ENCODE assay signal across 43 cellular contexts in genomic region chr7:157053118-157053517, GRCh38. TPM values are rescaled to one million over a fixed set of nuclear protein-coding genes. Genes with fewer than 3 reads are reported as not detected.
"Had no signal": no experiment of that assay in that cellular context is flagged by ENCODE, and none has a peak within 500 bp of the region (broad histone marks: within the 10 kb centered on the region; RNA-seq: fewer than 3 reads in every experiment).

No MANE protein-coding gene starts in this region.

- H3K4me3 ChIP-seq: adrenal gland, ascending aorta, body of pancreas, breast epithelium, cardiac muscle cell had no signal

- H3K4me3 Mint-ChIP-seq: activated naive CD4-positive, alpha-beta T cell treated with anti-CD3 and anti-CD28 coated beads for 36 hours; activated naive CD4-positive, alpha-beta T cell treated with anti-CD3 and anti-CD28 coated beads, Interleukin-2, amount 10 ng/mL, durations not matched to agents 7 days and 5 days; activated naive CD4-positive, alpha-beta T cell treated with anti-CD3 and anti-CD28 coated beads, Interleukin-2, amount 50 U/mL, for 24 hours; activated naive CD8-positive, alpha-beta T cell; activated naive CD8-positive, alpha-beta T cell treated with anti-CD3 and anti-CD28 coated beads for 36 hours; activated naive CD8-positive, alpha-beta T cell treated with anti-CD3 and anti-CD28 coated beads, Interleukin-2, amount 10 ng/mL, durations not matched to agents 7 days and 5 days; activated naive CD8-positive, alpha-beta T cell treated with anti-CD3 and anti-CD28 coated beads, Interleukin-2, amount 50 U/mL, for 24 hours; activated T-cell treated with anti-CD3 and anti-CD28 coated beads, Interleukin-2, amount 50 U/mL, for 24 hours; activated T-cell treated with anti-CD3 and anti-CD28 coated beads, Interleukin-2, amount 50 U/mL, for 4 hours; activated T-cell treated with anti-CD3 and anti-CD28 coated beads, Interleukin-2, amount 50 U/mL, for 72 hours; activated T-helper 1 cell treated with anti-CD3 and anti-CD28 coated beads, Interleukin-12 subunit alpha, Interleukin-12 subunit beta, Interleukin-2, Interleukin-4 antibody, amounts not matched to agents 30 ng/mL and 10 ng/mL and 1 ng/mL, durations not matched to agents 14 hours and 24 hours and 36 hours; activated T-helper 17 cell treated with anti-CD3 and anti-CD28 coated beads, Interleukin-2, amount 50 U/mL, for 72 hours; brain; central memory CD8-positive, alpha-beta T cell had no signal

- H3K4me1 ChIP-seq: adrenal gland, ascending aorta, body of pancreas, breast epithelium had no signal

- H3K27ac Mint-ChIP-seq: activated naive CD4-positive, alpha-beta T cell treated with anti-CD3 and anti-CD28 coated beads for 36 hours; activated naive CD4-positive, alpha-beta T cell treated with anti-CD3 and anti-CD28 coated beads, Interleukin-2, amount 10 ng/mL, durations not matched to agents 7 days and 5 days; activated naive CD4-positive, alpha-beta T cell treated with anti-CD3 and anti-CD28 coated beads, Interleukin-2, amount 50 U/mL, for 24 hours; activated naive CD4-positive, alpha-beta T cell treated with anti-CD3 and anti-CD28 coated beads, Interleukin-2, amount 50 U/mL, for 72 hours; activated naive CD8-positive, alpha-beta T cell; activated naive CD8-positive, alpha-beta T cell treated with anti-CD3 and anti-CD28 coated beads for 36 hours; activated naive CD8-positive, alpha-beta T cell treated with anti-CD3 and anti-CD28 coated beads, Interleukin-2, amount 10 ng/mL, durations not matched to agents 7 days and 5 days; activated naive CD8-positive, alpha-beta T cell treated with anti-CD3 and anti-CD28 coated beads, Interleukin-2, amount 50 U/mL, for 24 hours; activated T-cell treated with anti-CD3 and anti-CD28 coated beads, Interleukin-2, amount 50 U/mL, for 24 hours; activated T-cell treated with anti-CD3 and anti-CD28 coated beads, Interleukin-2, amount 50 U/mL, for 72 hours; activated T-helper 1 cell treated with anti-CD3 and anti-CD28 coated beads, Interleukin-12 subunit alpha, Interleukin-12 subunit beta, Interleukin-2, Interleukin-4 antibody, amounts not matched to agents 30 ng/mL and 10 ng/mL and 1 ng/mL, durations not matched to agents 14 hours and 24 hours and 36 hours; activated T-helper 17 cell treated with anti-CD3 and anti-CD28 coated beads, Interleukin-2, amount 50 U/mL, for 72 hours; activated T-helper 2 cell treated with anti-CD3 and anti-CD28 coated beads, Interferon-gamma antibody, Interleukin-2, Interleukin-4, amounts not matched to agents 10 μg/mL and 5 μg/mL and 100 μg/mL, durations not matched to agents 14 hours and 24 hours and 36 hours; brain had no signal

- H3K27ac ChIP-seq: adrenal gland, ascending aorta, body of pancreas, brain microvascular endothelial cell, breast epithelium, cardiac muscle cell had no signal

- H3K36me3 Mint-ChIP-seq: activated naive CD4-positive, alpha-beta T cell treated with anti-CD3 and anti-CD28 coated beads, Interleukin-2, amount 10 ng/mL, durations not matched to agents 7 days and 5 days; activated naive CD4-positive, alpha-beta T cell treated with anti-CD3 and anti-CD28 coated beads, Interleukin-2, amount 50 U/mL, for 24 hours; activated naive CD4-positive, alpha-beta T cell treated with anti-CD3 and anti-CD28 coated beads, Interleukin-2, amount 50 U/mL, for 72 hours; activated naive CD8-positive, alpha-beta T cell; activated naive CD8-positive, alpha-beta T cell treated with anti-CD3 and anti-CD28 coated beads for 36 hours; activated naive CD8-positive, alpha-beta T cell treated with anti-CD3 and anti-CD28 coated beads, Interleukin-2, amount 10 ng/mL, durations not matched to agents 7 days and 5 days; brain had no signal

- H3K9me3 ChIP-seq: adrenal gland, ascending aorta, body of pancreas, breast epithelium had no signal

- H3K9me3 Mint-ChIP-seq: activated naive CD4-positive, alpha-beta T cell treated with anti-CD3 and anti-CD28 coated beads, Interleukin-2, amount 10 ng/mL, durations not matched to agents 7 days and 5 days; activated naive CD4-positive, alpha-beta T cell treated with anti-CD3 and anti-CD28 coated beads, Interleukin-2, amount 50 U/mL, for 72 hours; activated naive CD8-positive, alpha-beta T cell treated with anti-CD3 and anti-CD28 coated beads, Interleukin-2, amount 50 U/mL, for 24 hours; activated T-cell treated with anti-CD3 and anti-CD28 coated beads, Interleukin-2, amount 50 U/mL, for 24 hours; activated T-helper 1 cell treated with anti-CD3 and anti-CD28 coated beads, Interleukin-12 subunit alpha, Interleukin-12 subunit beta, Interleukin-2, Interleukin-4 antibody, amounts not matched to agents 30 ng/mL and 10 ng/mL and 1 ng/mL, durations not matched to agents 14 hours and 24 hours and 36 hours; activated T-helper 17 cell treated with anti-CD3 and anti-CD28 coated beads, Interleukin-2, amount 50 U/mL, for 72 hours; activated T-helper 2 cell treated with anti-CD3 and anti-CD28 coated beads, Interferon-gamma antibody, Interleukin-2, Interleukin-4, amounts not matched to agents 10 μg/mL and 5 μg/mL and 100 μg/mL, durations not matched to agents 14 hours and 24 hours and 36 hours; central memory CD8-positive, alpha-beta T cell had no signal

- DNase-seq: activated effector memory CD4-positive, alpha-beta T cell treated with anti-CD3 and anti-CD28 coated beads, Interleukin-2, amount 50 U/mL, for 16 hours; activated effector memory CD4-positive, alpha-beta T cell treated with Interleukin-2 at 50 U/mL for 16 hours; activated gamma-delta T cell; activated gamma-delta T cell treated with Interleukin-2 at 50 U/mL for 16 hours; activated naive CD4-positive, alpha-beta T cell; activated naive CD4-positive, alpha-beta T cell treated with anti-CD3 and anti-CD28 coated beads for 36 hours; activated naive CD4-positive, alpha-beta T cell treated with anti-CD3 and anti-CD28 coated beads, Interleukin-2, amount 10 ng/mL, durations not matched to agents 7 days and 5 days; activated naive CD4-positive, alpha-beta T cell treated with anti-CD3 and anti-CD28 coated beads, Interleukin-2, amount 50 U/mL, for 16 hours; activated naive CD4-positive, alpha-beta T cell treated with Interleukin-2 at 50 U/mL for 16 hours; activated naive CD8-positive, alpha-beta T cell treated with anti-CD3 and anti-CD28 coated beads for 36 hours; activated naive CD8-positive, alpha-beta T cell treated with anti-CD3 and anti-CD28 coated beads, Interleukin-2, amount 10 ng/mL, durations not matched to agents 7 days and 5 days; activated naive CD8-positive, alpha-beta T cell treated with anti-CD3 and anti-CD28 coated beads, Interleukin-2, amount 50 U/mL, for 24 hours; activated T-cell treated with anti-CD3 and anti-CD28 coated beads, Interleukin-2, amount 50 U/mL, for 1 hour; activated T-cell treated with anti-CD3 and anti-CD28 coated beads, Interleukin-2, amount 50 U/mL, for 24 hours; activated T-cell treated with anti-CD3 and anti-CD28 coated beads, Interleukin-2, amount 50 U/mL, for 4 hours; activated T-cell treated with anti-CD3 and anti-CD28 coated beads, Interleukin-2, amount 50 U/mL, for 48 hours; activated T-cell treated with anti-CD3 and anti-CD28 coated beads, Interleukin-2, amount 50 U/mL, for 72 hours; amniotic stem cell; amygdala; anterior cingulate cortex; aorta; body of pancreas; brain microvascular endothelial cell; caudate nucleus; central memory CD4-positive, alpha-beta T cell; cerebellar nuclear complex had no signal

- H3K4me1 Mint-ChIP-seq: activated naive CD4-positive, alpha-beta T cell treated with anti-CD3 and anti-CD28 coated beads, Interleukin-2, amount 10 ng/mL, durations not matched to agents 7 days and 5 days; activated naive CD4-positive, alpha-beta T cell treated with anti-CD3 and anti-CD28 coated beads, Interleukin-2, amount 50 U/mL, for 24 hours; activated naive CD8-positive, alpha-beta T cell treated with anti-CD3 and anti-CD28 coated beads for 36 hours; activated naive CD8-positive, alpha-beta T cell treated with anti-CD3 and anti-CD28 coated beads, Interleukin-2, amount 10 ng/mL, durations not matched to agents 7 days and 5 days; activated naive CD8-positive, alpha-beta T cell treated with anti-CD3 and anti-CD28 coated beads, Interleukin-2, amount 50 U/mL, for 24 hours; activated T-helper 17 cell treated with anti-CD3 and anti-CD28 coated beads, Interleukin-2, amount 50 U/mL, for 72 hours; brain; central memory CD8-positive, alpha-beta T cell had no signal

- H3K36me3 ChIP-seq: adrenal gland, ascending aorta, brain microvascular endothelial cell, breast epithelium, cardiac muscle cell had no signal

RNA-seq across cellular contexts. Expression of gene MNX1, which starts 42.7 kb away (rescaled TPM):
- total RNA-seq: activated naive CD8-positive, alpha-beta T cell treated with anti-CD3 and anti-CD28 coated beads for 36 hours; activated naive CD8-positive, alpha-beta T cell treated with anti-CD3 and anti-CD28 coated beads, Interleukin-2, amount 10 ng/mL, durations not matched to agents 7 days and 5 days; activated T-cell treated with anti-CD3 and anti-CD28 coated beads, Interleukin-2, amount 50 U/mL, for 4 hours; activated T-helper 1 cell treated with anti-CD3 and anti-CD28 coated beads, Interleukin-12 subunit alpha, Interleukin-12 subunit beta, Interleukin-2, Interleukin-4 antibody, amounts not matched to agents 30 ng/mL and 10 ng/mL and 1 ng/mL, durations not matched to agents 14 hours and 24 hours and 36 hours; activated T-helper 17 cell treated with anti-CD3 and anti-CD28 coated beads, Interleukin-2, amount 50 U/mL, for 72 hours; aorta; ascending aorta; astrocyte; bronchial epithelial cell; cardiac septum; cerebellum; chondrocyte had no signal
